Comparison of ENCODE assay signal across 14 cellular contexts in genomic region chr2:133635115-133635514, GRCh38.
"Had no signal": no experiment of that assay in that cellular context is flagged by ENCODE, and none has a peak within 500 bp of the region (broad histone marks: within the 10 kb centered on the region; RNA-seq: fewer than 3 reads in every experiment).

No MANE protein-coding gene starts in this region.

- ATAC-seq: gastrocnemius medialis; naive thymus-derived CD4-positive, alpha-beta T cell; right cardiac atrium had no signal

- H3K9me3 Mint-ChIP-seq: activated CD4-positive, alpha-beta memory T cell treated with anti-CD3 and anti-CD28 coated beads, Interleukin-2, amount 10 ng/mL, durations not matched to agents 7 days and 5 days; activated T-helper 1 cell treated with anti-CD3 and anti-CD28 coated beads, Interleukin-12 subunit alpha, Interleukin-12 subunit beta, Interleukin-2, Interleukin-4 antibody, amounts not matched to agents 30 ng/mL and 10 ng/mL and 1 ng/mL, durations not matched to agents 14 hours and 24 hours and 36 hours; T-helper 2 cell treated with Interferon-gamma antibody and Interleukin-4, amounts not matched to agents 5 μg/mL and 100 μg/mL, for 36 hours had no signal

- H3K4me3 Mint-ChIP-seq: activated CD4-positive, alpha-beta memory T cell treated with anti-CD3 and anti-CD28 coated beads, Interleukin-2, amount 10 ng/mL, durations not matched to agents 7 days and 5 days; activated T-helper 1 cell treated with anti-CD3 and anti-CD28 coated beads, Interleukin-12 subunit alpha, Interleukin-12 subunit beta, Interleukin-2, Interleukin-4 antibody, amounts not matched to agents 30 ng/mL and 10 ng/mL and 1 ng/mL, durations not matched to agents 14 hours and 24 hours and 36 hours; naive thymus-derived CD4-positive, alpha-beta T cell; T-helper 2 cell treated with Interferon-gamma antibody and Interleukin-4, amounts not matched to agents 5 μg/mL and 100 μg/mL, for 36 hours had no signal

- H3K4me1 Mint-ChIP-seq: activated CD4-positive, alpha-beta memory T cell treated with anti-CD3 and anti-CD28 coated beads, Interleukin-2, amount 10 ng/mL, durations not matched to agents 7 days and 5 days; naive thymus-derived CD4-positive, alpha-beta T cell had no signal

- H3K27ac Mint-ChIP-seq: activated CD4-positive, alpha-beta memory T cell treated with anti-CD3 and anti-CD28 coated beads, Interleukin-2, amount 10 ng/mL, durations not matched to agents 7 days and 5 days; activated T-helper 1 cell treated with anti-CD3 and anti-CD28 coated beads, Interleukin-12 subunit alpha, Interleukin-12 subunit beta, Interleukin-2, Interleukin-4 antibody, amounts not matched to agents 30 ng/mL and 10 ng/mL and 1 ng/mL, durations not matched to agents 14 hours and 24 hours and 36 hours; naive thymus-derived CD4-positive, alpha-beta T cell; T-helper 2 cell treated with Interferon-gamma antibody and Interleukin-4, amounts not matched to agents 5 μg/mL and 100 μg/mL, for 36 hours had no signal

- H3K36me3 Mint-ChIP-seq: naive thymus-derived CD4-positive, alpha-beta T cell had no signal

- H3K9me3 ChIP-seq: gastrocnemius medialis, neutrophil had no signal

- H3K4me3 ChIP-seq: gastrocnemius medialis had no signal

- H3K27me3 ChIP-seq: gastrocnemius medialis, neutrophil had no signal

- H3K27ac ChIP-seq: gastrocnemius medialis, neutrophil had no signal

- DNase-seq: activated CD4-positive, alpha-beta memory T cell treated with anti-CD3 and anti-CD28 coated beads, Interleukin-2, amount 10 ng/mL, durations not matched to agents 7 days and 5 days; activated CD4-positive, alpha-beta T cell treated with anti-CD3 and anti-CD28 coated beads for 1 hour; activated naive CD4-positive, alpha-beta T cell; aorta; gastrocnemius medialis; naive thymus-derived CD4-positive, alpha-beta T cell; right cardiac atrium; stimulated activated CD4-positive, alpha-beta T cell treated with anti-CD3 and anti-CD28 coated beads, Interleukin-2, amount 100 ng/mL, for 24 hours; stimulated activated naive CD4-positive, alpha-beta T cell; SW 1271; trophoblast cell had no signal

- H3K36me3 ChIP-seq: gastrocnemius medialis, neutrophil had no signal

- H3K27me3 Mint-ChIP-seq: activated CD4-positive, alpha-beta memory T cell treated with anti-CD3 and anti-CD28 coated beads, Interleukin-2, amount 10 ng/mL, durations not matched to agents 7 days and 5 days had no signal

- H3K4me1 ChIP-seq: gastrocnemius medialis had no signal
